30 cellular contexts compared by ENCODE assay signal in genomic region chr7:128993419-128993818, GRCh38. TPM values are rescaled to one million over a fixed set of nuclear protein-coding genes. Genes with fewer than 3 reads are reported as not detected.
"Had no signal": no experiment of that assay in that cellular context is flagged by ENCODE, and none has a peak within 500 bp of the region (broad histone marks: within the 10 kb centered on the region; RNA-seq: fewer than 3 reads in every experiment).

No MANE protein-coding gene starts in this region.

- DNase-seq: colonic mucosa; effector CD8-positive, alpha-beta T cell; endodermal cell; foreskin fibroblast; gastrocnemius medialis; head of caudate nucleus; naive B cell; stimulated activated CD4-positive, alpha-beta T cell treated with anti-CD3 and anti-CD28 coated beads, Interleukin-12 subunit alpha, Interleukin-12 subunit beta, amount 100 ng/mL, for 4 hours; stimulated activated CD4-positive, alpha-beta T cell treated with anti-CD3 and anti-CD28 coated beads, Interleukin-1b, Interleukin-23, amount 100 ng/mL, for 48 hours; stimulated activated CD4-positive, alpha-beta T cell treated with anti-CD3 and anti-CD28 coated beads, Interleukin-4, amount 100 ng/mL, for 1 hour; stimulated activated naive CD8-positive, alpha-beta T cell treated with anti-CD3 and anti-CD28 coated beads, Interleukin-15, Interleukin-2, amounts not matched to agents 100 U/mL and 50 U/mL, for 24 hours; substantia nigra; testis; tibial artery had no signal

- H3K9ac ChIP-seq: neural progenitor cell, parathyroid adenoma had no signal

- H3K9me3 Mint-ChIP-seq: dendritic cell treated with granulocyte-macrophage colony-stimulating factor and Interleukin-4, amounts not matched to agents 40 ng/mL and 50 ng/mL, for 4 days; endodermal cell; memory B cell; naive B cell; natural killer cell treated with Interleukin-12 subunit alpha and Interleukin-12 subunit beta and Interleukin-15 and Interleukin-18, amount 100 ng/mL, for 72 hours; neural progenitor cell; stimulated activated effector memory CD8-positive, alpha-beta T cell treated with anti-CD3 and anti-CD28 coated beads, Interleukin-12 subunit alpha, Interleukin-12 subunit beta, amount 100 ng/mL, for 72 hours; type B pancreatic cell had no signal

- ATAC-seq: esophagus mucosa; gastrocnemius medialis; left lobe of liver; natural killer cell treated with Interleukin-12 subunit alpha and Interleukin-12 subunit beta and Interleukin-15 and Interleukin-18, amount 100 ng/mL, for 72 hours; sciatic nerve; stimulated activated effector memory CD8-positive, alpha-beta T cell treated with anti-CD3 and anti-CD28 coated beads, Interleukin-12 subunit alpha, Interleukin-12 subunit beta, amount 100 ng/mL, for 72 hours; stimulated activated naive CD8-positive, alpha-beta T cell treated with anti-CD3 and anti-CD28 coated beads, Interleukin-15, Interleukin-2, amounts not matched to agents 100 U/mL and 50 U/mL, for 24 hours had no signal

- H2AFZ ChIP-seq: neural progenitor cell, parathyroid adenoma had no signal

- H3K27ac ChIP-seq: colonic mucosa, epithelial cell of prostate, gastrocnemius medialis, neural progenitor cell, parathyroid adenoma, prostate gland, right atrium auricular region, testis, tibial artery had no signal

- H3K27ac Mint-ChIP-seq: dendritic cell treated with granulocyte-macrophage colony-stimulating factor and Interleukin-4, amounts not matched to agents 40 ng/mL and 50 ng/mL, for 4 days; memory B cell; naive B cell; natural killer cell treated with Interleukin-12 subunit alpha and Interleukin-12 subunit beta and Interleukin-15 and Interleukin-18, amount 100 ng/mL, for 72 hours; neural progenitor cell; stimulated activated effector memory CD8-positive, alpha-beta T cell treated with anti-CD3 and anti-CD28 coated beads, Interleukin-12 subunit alpha, Interleukin-12 subunit beta, amount 100 ng/mL, for 72 hours; type B pancreatic cell had no signal

- H3K4me2 ChIP-seq: neural progenitor cell, smooth muscle cell had no signal

- H3K9me3 ChIP-seq: colonic mucosa, gastrocnemius medialis, prostate gland, right atrium auricular region, testis, tibial artery had no signal

- H3K4me1 ChIP-seq: colonic mucosa, gastrocnemius medialis, neural progenitor cell, parathyroid adenoma, prostate gland, right atrium auricular region, testis, tibial artery had no signal

- H3K4me3 ChIP-seq: colonic mucosa, gastrocnemius medialis, lung, neural progenitor cell, prostate gland, right atrium auricular region, smooth muscle cell, testis, tibial artery had no signal

- H3K4me3 Mint-ChIP-seq: dendritic cell treated with granulocyte-macrophage colony-stimulating factor and Interleukin-4, amounts not matched to agents 40 ng/mL and 50 ng/mL, for 4 days; endodermal cell; memory B cell; naive B cell; natural killer cell treated with Interleukin-12 subunit alpha and Interleukin-12 subunit beta and Interleukin-15 and Interleukin-18, amount 100 ng/mL, for 72 hours; neural progenitor cell; stimulated activated effector memory CD8-positive, alpha-beta T cell treated with anti-CD3 and anti-CD28 coated beads, Interleukin-12 subunit alpha, Interleukin-12 subunit beta, amount 100 ng/mL, for 72 hours; type B pancreatic cell had no signal

- H3K4me1 Mint-ChIP-seq: memory B cell; naive B cell; neural progenitor cell; stimulated activated effector memory CD8-positive, alpha-beta T cell treated with anti-CD3 and anti-CD28 coated beads, Interleukin-12 subunit alpha, Interleukin-12 subunit beta, amount 100 ng/mL, for 72 hours had no signal

- H3K27me3 Mint-ChIP-seq: dendritic cell treated with granulocyte-macrophage colony-stimulating factor and Interleukin-4, amounts not matched to agents 40 ng/mL and 50 ng/mL, for 4 days; memory B cell; naive B cell; natural killer cell treated with Interleukin-12 subunit alpha and Interleukin-12 subunit beta and Interleukin-15 and Interleukin-18, amount 100 ng/mL, for 72 hours; type B pancreatic cell had no signal

- H3K36me3 ChIP-seq: colonic mucosa, prostate gland had no signal

- H3K79me2 ChIP-seq: parathyroid adenoma had no signal

- H3K27me3 ChIP-seq: colonic mucosa, gastrocnemius medialis, neural progenitor cell, right atrium auricular region, testis, tibial artery had no signal

RNA-seq across cellular contexts. Expression of gene IRF5, which starts 55.7 kb away (rescaled TPM):
- total RNA-seq: glomerular endothelial cell had no signal
